ENCODE assay signal across 9 cellular contexts in genomic region chr10:87504667-87505365, GRCh38. TPM values are rescaled to one million over a fixed set of nuclear protein-coding genes. Genes with fewer than 3 reads are reported as not detected.
DNase-seq lines count a peak whose midpoint lies in the region; ATAC-seq, FAIRE-seq and TF ChIP-seq lines count a peak whose summit lies in the region.
"Had no signal": no experiment of that assay in that cellular context is flagged by ENCODE, and none has a peak within 500 bp of the region (broad histone marks: within the 10 kb centered on the region; RNA-seq: fewer than 3 reads in every experiment).

TSS of gene MINPP1 (plus strand) at chr10:87504893. CDS start at chr10:87504916, 23 bp downstream.

- peaks cover 6% of the 10 kb centered on the region for H3K36me3 Mint-ChIP-seq in chondrocyte (ENCODE audit: low read depth)

- DNase-seq in AG08396 (ENCODE audit: low spot score) (peak; percentile 94), NCI-H226 (peak; percentile 91), chondrocyte (ENCODE audit: low spot score) (peak; percentile 96), kidney (peak; percentile 94)
- peak; percentile 74 to 80 for DNase-seq in activated CD4-positive, alpha-beta T cell treated with anti-CD3 and anti-CD28 coated beads for 24 hours (ENCODE audit: low read depth in 2 of 2)
- peak; percentile 26 to 72 for DNase-seq in stimulated activated CD4-positive, alpha-beta T cell treated with anti-CD3 and anti-CD28 coated beads, Interleukin-15, amount 100 ng/mL, for 1 hour (ENCODE audit: low read depth in 1 of 2, low spot score in 1 of 2)

- H3K27me3 Mint-ChIP-seq in chondrocyte (ENCODE audit: low read depth): no peaks in the 10 kb centered on the region

- H3K4me1 ChIP-seq in kidney (ENCODE audit: control insufficient read depth in 1 of 2, insufficient read depth in 1 of 2, low read depth in 1 of 2, low read length in 2 of 2): peaks cover 2 to 5% of the 10 kb centered on the region in 2 donors

- peak within 1 kb of the TSS; percentile 34 to 64 for H3K27ac ChIP-seq in kidney (ENCODE audit: low read depth in 2 of 2, low read length in 2 of 2)

- no peaks in the 10 kb centered on the region for H3K9me3 Mint-ChIP-seq in chondrocyte (ENCODE audit: low read depth)

- H3K36me3 ChIP-seq in kidney (ENCODE audit: control insufficient read depth in 1 of 2, insufficient read depth in 2 of 2, low read length in 2 of 2): peaks cover 3 to 6% of the 10 kb centered on the region in 2 donors

- FAIRE-seq in kidney (lab: Jason Lieb, UNC): no peak
- FAIRE-seq: TTC549 had no signal

- peak within 1 kb of the TSS; percentile 90 for H3K4me3 Mint-ChIP-seq in chondrocyte (ENCODE audit: unreplicated experiment)

- peak within 1 kb of the TSS; percentile 61 to 68 for H3K9ac ChIP-seq in kidney (ENCODE audit: low read length in 2 of 2)

- H3K4me1 Mint-ChIP-seq in chondrocyte (ENCODE audit: low read depth): peaks cover 26% of the 10 kb centered on the region

- peak within 1 kb of the TSS; percentile 75 for H3K4me3 ChIP-seq in kidney (ENCODE audit: low read length in 2 of 2)

- intact Hi-C loops in kidney (cut with DNase I): no loop called here

- ATAC-seq in GM18867 (IDR thresholded peaks at IDR 0.05; ENCODE audit: unreplicated experiment) (peak; percentile 88), HG03095 (IDR thresholded peaks at IDR 0.05; ENCODE audit: unreplicated experiment) (peak; percentile 88)

- H3K27ac Mint-ChIP-seq in chondrocyte (ENCODE audit: unreplicated experiment): peak within 1 kb of the TSS; percentile 93

- no peaks in the 10 kb centered on the region for H3K9me3 ChIP-seq in kidney (ENCODE audit: control insufficient read depth in 1 of 2, low read length in 2 of 2)

- TF ChIP-seq CTCF in chondrocyte (IDR thresholded peaks at IDR 0.05) (no peak), kidney (IDR thresholded peaks at IDR 0.05; ENCODE audit: borderline replicate concordance, extremely low read depth, insufficient read depth) (no peak)

RNA-seq across cellular contexts. Expression of gene MINPP1, which starts in this region (rescaled TPM):
- total RNA-seq in chondrocyte (18.9 to 26.9 TPM (median 19.2 TPM) in 3 replicates), kidney (13.1 TPM)
- polyA plus RNA-seq in kidney (ENCODE audit: insufficient read depth, low read depth, low replicate concordance): 15.7 TPM

Comparison
In these comparisons a context has a peak if more than half of its experiments do, and no peak if none do; other contexts are left out.
1. Peak in every context shown above with its lines: DNase-seq, ATAC-seq, H3K4me3 ChIP-seq and H3K27ac ChIP-seq.